In the genomic region with DNA sequence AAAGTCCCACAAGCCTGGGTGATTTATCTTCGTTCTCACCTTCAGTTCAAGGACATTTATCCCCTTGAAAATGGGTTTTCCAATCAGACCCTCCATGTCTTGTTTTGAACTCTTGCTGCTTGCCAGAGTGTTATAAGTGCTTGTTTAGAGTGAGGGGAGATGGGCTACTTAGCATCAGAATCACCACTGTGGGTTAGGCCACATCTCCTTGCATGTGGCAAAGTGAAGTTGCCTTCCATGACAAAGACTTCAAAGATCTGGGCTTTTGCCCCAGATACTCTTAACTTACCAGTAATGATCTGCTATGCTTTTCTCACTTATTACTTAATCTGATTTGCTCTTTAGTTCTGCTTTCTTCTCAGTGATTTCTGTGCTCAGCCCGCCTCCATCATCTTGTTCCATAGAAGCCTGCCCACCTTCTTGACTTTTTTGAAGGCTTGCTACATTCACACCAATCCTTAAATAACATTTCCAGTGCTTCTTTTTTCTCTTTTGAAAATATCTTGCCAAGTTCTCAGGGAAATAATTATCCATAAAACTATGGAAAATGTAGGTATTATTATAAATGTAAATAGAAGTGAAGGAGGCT, we compare ENCODE assay signal across 2 cellular contexts.
TF ChIP-seq lines count a peak whose summit lies in the region.

No MANE protein-coding gene starts in this region.

TF ChIP-seq in GM23338, 12 proteins besides CTCF, POLR2A, EP300 and RAD21:
- TF ChIP-seq, protein P1, sequence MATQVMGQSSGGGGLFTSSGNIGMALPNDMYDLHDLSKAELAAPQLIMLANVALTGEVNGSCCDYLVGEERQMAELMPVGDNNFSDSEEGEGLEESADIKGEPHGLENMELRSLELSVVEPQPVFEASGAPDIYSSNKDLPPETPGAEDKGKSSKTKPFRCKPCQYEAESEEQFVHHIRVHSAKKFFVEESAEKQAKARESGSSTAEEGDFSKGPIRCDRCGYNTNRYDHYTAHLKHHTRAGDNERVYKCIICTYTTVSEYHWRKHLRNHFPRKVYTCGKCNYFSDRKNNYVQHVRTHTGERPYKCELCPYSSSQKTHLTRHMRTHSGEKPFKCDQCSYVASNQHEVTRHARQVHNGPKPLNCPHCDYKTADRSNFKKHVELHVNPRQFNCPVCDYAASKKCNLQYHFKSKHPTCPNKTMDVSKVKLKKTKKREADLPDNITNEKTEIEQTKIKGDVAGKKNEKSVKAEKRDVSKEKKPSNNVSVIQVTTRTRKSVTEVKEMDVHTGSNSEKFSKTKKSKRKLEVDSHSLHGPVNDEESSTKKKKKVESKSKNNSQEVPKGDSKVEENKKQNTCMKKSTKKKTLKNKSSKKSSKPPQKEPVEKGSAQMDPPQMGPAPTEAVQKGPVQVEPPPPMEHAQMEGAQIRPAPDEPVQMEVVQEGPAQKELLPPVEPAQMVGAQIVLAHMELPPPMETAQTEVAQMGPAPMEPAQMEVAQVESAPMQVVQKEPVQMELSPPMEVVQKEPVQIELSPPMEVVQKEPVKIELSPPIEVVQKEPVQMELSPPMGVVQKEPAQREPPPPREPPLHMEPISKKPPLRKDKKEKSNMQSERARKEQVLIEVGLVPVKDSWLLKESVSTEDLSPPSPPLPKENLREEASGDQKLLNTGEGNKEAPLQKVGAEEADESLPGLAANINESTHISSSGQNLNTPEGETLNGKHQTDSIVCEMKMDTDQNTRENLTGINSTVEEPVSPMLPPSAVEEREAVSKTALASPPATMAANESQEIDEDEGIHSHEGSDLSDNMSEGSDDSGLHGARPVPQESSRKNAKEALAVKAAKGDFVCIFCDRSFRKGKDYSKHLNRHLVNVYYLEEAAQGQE (IDR thresholded peaks at IDR 0.05; ENCODE audit: unreplicated experiment): no peak
- TF ChIP-seq NANOG (IDR thresholded peaks at IDR 0.05; ENCODE audit: borderline replicate concordance): peak; percentile 94
- peak; percentile 23; the same call in 1 of the 2 replicates for TF ChIP-seq ZNF462 (CRISPR knock-in tag; IDR thresholded peaks at IDR 0.05)

TF ChIP-seq in H1, 55 proteins besides CTCF, POLR2A, EP300 and RAD21:
- TF ChIP-seq ASH2L (IDR thresholded peaks at IDR 0.05; ENCODE audit: low read length) (peak; percentile 22), CHD7 (IDR thresholded peaks at IDR 0.05; ENCODE audit: insufficient replicate concordance, low read length) (no peak), POLR2AphosphoS5 (IDR thresholded peaks at IDR 0.05; ENCODE audit: low read depth, low read length) (no peak), TAF7 (optimal IDR thresholded peaks at IDR 0.05; ENCODE audit: borderline replicate concordance, low read depth, low read length) (no peak), KDM1A (IDR thresholded peaks at IDR 0.05; ENCODE audit: borderline replicate concordance, low read length) (no peak), EZH2 (IDR thresholded peaks at IDR 0.05; ENCODE audit: low read depth, low read length, severe bottlenecking) (no peak), BRCA1 (IDR thresholded peaks at IDR 0.05; ENCODE audit: low read depth, low read length) (no peak), POU5F1 (IDR thresholded peaks at IDR 0.05; ENCODE audit: low read depth, low read length) (peak; percentile 84; the same call in 1 of the 2 replicates), SP1 (IDR thresholded peaks at IDR 0.05; ENCODE audit: low read depth, low read length) (peak; percentile 45; the same call in 1 of the 2 replicates), YY1 (IDR thresholded peaks at IDR 0.05; ENCODE audit: low read depth, low read length) (no peak), BCL11A (IDR thresholded peaks at IDR 0.05; ENCODE audit: low read depth in 2 of 2, low read length in 2 of 2) (peak in 1 of 2 experiments; percentile 48), RXRA (IDR thresholded peaks at IDR 0.05; ENCODE audit: insufficient read depth, low read depth, low read length) (no peak), KDM5A (IDR thresholded peaks at IDR 0.05; ENCODE audit: low read length) (no peak), GTF2F1 (IDR thresholded peaks at IDR 0.05; ENCODE audit: borderline replicate concordance, low read depth, low read length) (no peak), CBX8 (IDR thresholded peaks at IDR 0.05; ENCODE audit: borderline replicate concordance, low read depth, low read length) (no peak), TCF12 (IDR thresholded peaks at IDR 0.05; ENCODE audit: low read depth, low read length) (no peak), NANOG (IDR thresholded peaks at IDR 0.05; ENCODE audit: insufficient read depth, low read depth, low read length, poor library complexity, severe bottlenecking) (peak; percentile 97), CTBP2 (IDR thresholded peaks at IDR 0.05; ENCODE audit: borderline replicate concordance, insufficient read depth, insufficient read length, low read length) (no peak)
